26 cellular contexts compared by ENCODE assay signal in genomic region chr2:103638978-103639377, GRCh38.
"Had no signal": no experiment of that assay in that cellular context is flagged by ENCODE, and none has a peak within 500 bp of the region (broad histone marks: within the 10 kb centered on the region; RNA-seq: fewer than 3 reads in every experiment).

No MANE protein-coding gene starts in this region.

- H3K27ac ChIP-seq: stomach, suprapubic skin, testis, thoracic aorta, thyroid gland, tibial artery, tibial nerve, transverse colon, upper lobe of left lung, upper lobe of right lung, uterus, vagina had no signal

- H3K27me3 ChIP-seq: suprapubic skin, testis, thyroid gland, tibial artery, tibial nerve, transverse colon, upper lobe of left lung, upper lobe of right lung, uterus, vagina had no signal

- FAIRE-seq: urothelium cell line had no signal

- H3K4me1 ChIP-seq: stomach, suprapubic skin, testis, thyroid gland, tibial artery, tibial nerve, transverse colon, upper lobe of left lung, upper lobe of right lung, uterus, vagina had no signal

- DNase-seq: stimulated activated CD4-positive, alpha-beta T cell treated with anti-CD3 and anti-CD28 coated beads, Interleukin-2, amount 100 ng/mL, for 48 hours; stimulated activated CD4-positive, alpha-beta T cell treated with anti-CD3 and anti-CD28 coated beads, Interleukin-4, amount 100 ng/mL, for 1 hour; stimulated activated CD4-positive, alpha-beta T cell treated with anti-CD3 and anti-CD28 coated beads, Interleukin-4, amount 100 ng/mL, for 24 hours; stimulated activated CD4-positive, alpha-beta T cell treated with anti-CD3 and anti-CD28 coated beads, Interleukin-4, amount 100 ng/mL, for 4 hours; stimulated activated CD8-positive, alpha-beta memory T cell treated with anti-CD3 and anti-CD28 coated beads, Interleukin-4, amount 100 ng/mL, for 48 hours; stimulated activated naive B cell treated with anti-CD40 and anti-IgM and Interleukin-4, amounts not matched to agents 10 μg/mL and 1 μg/mL and 100 μg/mL, for 72 hours; stimulated activated naive CD4-positive, alpha-beta T cell; stimulated activated naive CD4-positive, alpha-beta T cell treated with Interleukin-2 at 50 U/mL for 16 hours; stimulated activated naive CD8-positive, alpha-beta T cell treated with anti-CD3 and anti-CD28 coated beads, Interleukin-15, amount 100 ng/mL, for 72 hours; stomach; substantia nigra; testis; thyroid gland; tibial artery; transverse colon; trophoblast cell; upper lobe of left lung; upper lobe of right lung; uterus had no signal

- H3K4me3 ChIP-seq: stomach, suprapubic skin, testis, thoracic aorta, thyroid gland, tibial artery, tibial nerve, transverse colon, upper lobe of left lung, upper lobe of right lung, uterus, vagina had no signal

- H3K9me3 ChIP-seq: suprapubic skin, testis, thoracic aorta, thyroid gland, tibial artery, tibial nerve, transverse colon, upper lobe of right lung, uterus, vagina had no signal

- ATAC-seq: stimulated activated effector memory CD8-positive, alpha-beta T cell treated with anti-CD3 and anti-CD28 coated beads, Interleukin-12 subunit alpha, Interleukin-12 subunit beta, amount 100 ng/mL, for 72 hours; stimulated activated memory B cell treated with anti-CD40 and anti-IgM and Interleukin-4, amounts not matched to agents 10 μg/mL and 1 μg/mL and 100 μg/mL, for 72 hours; stimulated activated naive CD8-positive, alpha-beta T cell treated with anti-CD3 and anti-CD28 coated beads, Interleukin-15, amount 100 ng/mL, for 72 hours; upper lobe of right lung had no signal

- H3K36me3 ChIP-seq: stomach, suprapubic skin, thoracic aorta, thyroid gland, tibial artery, tibial nerve, transverse colon, upper lobe of left lung, upper lobe of right lung, uterus, vagina had no signal
